Comparison of ENCODE assay signal across 8 cellular contexts in genomic region chr12:15856097-15856982, GRCh38. TPM values are rescaled to one million over a fixed set of nuclear protein-coding genes. Genes with fewer than 3 reads are reported as not detected.
DNase-seq lines count a peak whose midpoint lies in the region; ATAC-seq and TF ChIP-seq lines count a peak whose summit lies in the region.

No MANE protein-coding gene starts in this region.

- no peaks in the 10 kb centered on the region for H3K27me3 ChIP-seq in brain microvascular endothelial cell (replicated peaks)

- no peak for ATAC-seq in HG02981 (IDR thresholded peaks at IDR 0.05; ENCODE audit: unreplicated experiment)

- TF ChIP-seq CTCF in brain microvascular endothelial cell (IDR thresholded peaks at IDR 0.05; ENCODE audit: low read depth, low read length, missing control alignments), result peak; percentile 61

- in situ Hi-C loops in brain microvascular endothelial cell (cut with HindIII; ENCODE audit: low pct_ligation_motif_present, low sequenced_read_pairs), result no loop called here

- DNase-seq in stimulated activated CD4-positive, alpha-beta T cell treated with anti-CD3 and anti-CD28 coated beads, Interleukin-12 subunit alpha, Interleukin-12 subunit beta, amount 100 ng/mL, for 4 hours, result peak; percentile 5
- no peak for DNase-seq in stimulated activated CD4-positive, alpha-beta T cell treated with anti-CD3 and anti-CD28 coated beads, Interleukin-1b, Interleukin-23, amount 100 ng/mL, for 48 hours
- peak; percentile 89 for DNase-seq in HT-29 (ENCODE audit: low spot score)
- DNase-seq in RPMI7951 (ENCODE audit: low read depth), result peak; percentile 53
- peak; percentile 79 for DNase-seq in brain microvascular endothelial cell
- DNase-seq in inferior parietal cortex (ENCODE audit: extremely low spot score), result peak; percentile 93
- peak; percentile 22 for DNase-seq in stimulated activated CD8-positive, alpha-beta memory T cell treated with anti-CD3 and anti-CD28 coated beads, Interleukin-12 subunit alpha, Interleukin-12 subunit beta, amount 100 ng/mL, for 1 hour (ENCODE audit: low read depth)

- H3K36me3 ChIP-seq in brain microvascular endothelial cell (replicated peaks), result no peaks in the 10 kb centered on the region

- H3K27ac ChIP-seq in brain microvascular endothelial cell, result peak overlapping the region; percentile 66

- H3K4me3 ChIP-seq in brain microvascular endothelial cell (ENCODE audit: low read depth, low read length), result no peak overlapping the region

RNA-seq across cellular contexts. Expression of gene STRAP, which starts 25.8 kb away (rescaled TPM):
- 94.6 and 99.7 TPM in 2 replicates for total RNA-seq in HT-29 (2014; rRNA removed; shearing (Covaris generic))
- 92.0 and 111 TPM in 2 replicates for total RNA-seq in RPMI7951 (2014; rRNA removed; shearing (Covaris generic))

RNA-seq across cellular contexts. Expression of gene DERA, which starts 54.8 kb away (rescaled TPM):
- 26.4 and 38.0 TPM in 2 replicates for total RNA-seq in HT-29 (2014; rRNA removed; shearing (Covaris generic))
- 58.0 and 65.6 TPM in 2 replicates for total RNA-seq in RPMI7951 (2014; rRNA removed; shearing (Covaris generic))
